In genomic region chrX:623268-623598, GRCh38 we compare ENCODE assay signal across 22 cellular contexts. TPM values are rescaled to one million over a fixed set of nuclear protein-coding genes. Genes with fewer than 3 reads are reported as not detected.
DNase-seq lines count a peak whose midpoint lies in the region; ATAC-seq and TF ChIP-seq lines count a peak whose summit lies in the region.
"Had no signal": no experiment of that assay in that cellular context is flagged by ENCODE, and none has a peak within 500 bp of the region (broad histone marks: within the 10 kb centered on the region; RNA-seq: fewer than 3 reads in every experiment).

No MANE protein-coding gene starts in this region.

- DNase-seq in activated naive CD8-positive, alpha-beta T cell treated with anti-CD3 and anti-CD28 coated beads, Interleukin-2, amount 10 ng/mL, durations not matched to agents 7 days and 5 days, result no peak
- no peak for DNase-seq in activated naive CD8-positive, alpha-beta T cell treated with anti-CD3 and anti-CD28 coated beads, Interleukin-2, amount 50 U/mL, for 24 hours
- DNase-seq in WTC11 (ENCODE audit: low spot score), result no peak
- no peak for DNase-seq in naive thymus-derived CD8-positive, alpha-beta T cell
- no peak for DNase-seq in suprapubic skin (ENCODE audit: low spot score in 2 of 2)
- DNase-seq in colonic mucosa, result no peak
- DNase-seq in DMS53 treated with DMSO at 0.1 percent for 48 hours (lab: John Stamatoyannopoulos, UW; ENCODE audit: unreplicated experiment), result no peak
- DNase-seq: C1 segment of cervical spinal cord; CD8-positive, alpha-beta memory T cell; GDM1; NCI-H1436; NCI-H1930; NCI-H226; NCI-H524; SHP77 had no signal

- peaks cover 71% of the 10 kb centered on the region for H3K27me3 Mint-ChIP-seq in activated naive CD8-positive, alpha-beta T cell treated with anti-CD3 and anti-CD28 coated beads, Interleukin-2, amount 10 ng/mL, durations not matched to agents 7 days and 5 days
- peaks cover 63% of the 10 kb centered on the region for H3K27me3 Mint-ChIP-seq in activated naive CD8-positive, alpha-beta T cell treated with anti-CD3 and anti-CD28 coated beads, Interleukin-2, amount 50 U/mL, for 24 hours
- H3K27me3 Mint-ChIP-seq in WTC11 (ENCODE audit: low read depth), result peaks cover 100% of the 10 kb centered on the region
- peaks cover 44 to 82% (median 74%) of the 10 kb centered on the region in 5 donors for H3K27me3 Mint-ChIP-seq in naive thymus-derived CD8-positive, alpha-beta T cell

- no peaks in the 10 kb centered on the region for H3K36me3 ChIP-seq in suprapubic skin
- H3K36me3 ChIP-seq in colonic mucosa, result no peaks in the 10 kb centered on the region

- no peak for ATAC-seq in activated naive CD8-positive, alpha-beta T cell treated with anti-CD3 and anti-CD28 coated beads, Interleukin-2, amount 10 ng/mL, durations not matched to agents 7 days and 5 days (ENCODE audit: low read depth)
- no peak for ATAC-seq in activated naive CD8-positive, alpha-beta T cell treated with anti-CD3 and anti-CD28 coated beads, Interleukin-2, amount 50 U/mL, for 24 hours
- ATAC-seq in WTC11, result no peak
- no peak for ATAC-seq in naive thymus-derived CD8-positive, alpha-beta T cell
- no peak for ATAC-seq in GM18909 (IDR thresholded peaks at IDR 0.05; ENCODE audit: poor library complexity, unreplicated experiment)
- ATAC-seq: HCT116 had no signal

- no peak overlapping the region for H3K4me3 Mint-ChIP-seq in activated naive CD8-positive, alpha-beta T cell treated with anti-CD3 and anti-CD28 coated beads, Interleukin-2, amount 10 ng/mL, durations not matched to agents 7 days and 5 days
- H3K4me3 Mint-ChIP-seq in activated naive CD8-positive, alpha-beta T cell treated with anti-CD3 and anti-CD28 coated beads, Interleukin-2, amount 50 U/mL, for 24 hours, result no peak overlapping the region
- H3K4me3 Mint-ChIP-seq in WTC11, result peak overlapping the region; percentile 70
- H3K4me3 Mint-ChIP-seq in naive thymus-derived CD8-positive, alpha-beta T cell, result peak overlapping the region in 6 of 10 donors; percentile 1 to 66 (median 36)
- H3K4me3 Mint-ChIP-seq: CD8-positive, alpha-beta memory T cell had no signal

- POLR2A ChIA-PET in activated naive CD8-positive, alpha-beta T cell treated with anti-CD3 and anti-CD28 coated beads, Interleukin-2, amount 10 ng/mL, durations not matched to agents 7 days and 5 days (lab: Charles Lee), result no interaction called here
- POLR2A ChIA-PET in WTC11 (lab: Charles Lee), result no interaction called here
- POLR2A ChIA-PET in naive thymus-derived CD8-positive, alpha-beta T cell (lab: Charles Lee), result no interaction called here

- H3K27ac Mint-ChIP-seq in activated naive CD8-positive, alpha-beta T cell treated with anti-CD3 and anti-CD28 coated beads, Interleukin-2, amount 10 ng/mL, durations not matched to agents 7 days and 5 days, result peak overlapping the region; percentile 13
- H3K27ac Mint-ChIP-seq in activated naive CD8-positive, alpha-beta T cell treated with anti-CD3 and anti-CD28 coated beads, Interleukin-2, amount 50 U/mL, for 24 hours, result no peak overlapping the region
- H3K27ac Mint-ChIP-seq in WTC11, result no peak overlapping the region
- H3K27ac Mint-ChIP-seq in naive thymus-derived CD8-positive, alpha-beta T cell, result peak overlapping the region in 1 of 10 donors; percentile 28
- H3K27ac Mint-ChIP-seq: CD8-positive, alpha-beta memory T cell had no signal

- peaks cover 3% of the 10 kb centered on the region for H3K9me3 Mint-ChIP-seq in activated naive CD8-positive, alpha-beta T cell treated with anti-CD3 and anti-CD28 coated beads, Interleukin-2, amount 10 ng/mL, durations not matched to agents 7 days and 5 days
- peaks cover 7% of the 10 kb centered on the region for H3K9me3 Mint-ChIP-seq in activated naive CD8-positive, alpha-beta T cell treated with anti-CD3 and anti-CD28 coated beads, Interleukin-2, amount 50 U/mL, for 24 hours
- no peaks in the 10 kb centered on the region for H3K9me3 Mint-ChIP-seq in WTC11
- peaks cover 0 to 13% (median 5%) of the 10 kb centered on the region in 9 donors for H3K9me3 Mint-ChIP-seq in naive thymus-derived CD8-positive, alpha-beta T cell

- CTCF ChIA-PET in WTC11 (lab: Charles Lee), result no interaction called here

- peaks cover 5% of the 10 kb centered on the region for H3K4me1 Mint-ChIP-seq in activated naive CD8-positive, alpha-beta T cell treated with anti-CD3 and anti-CD28 coated beads, Interleukin-2, amount 10 ng/mL, durations not matched to agents 7 days and 5 days
- H3K4me1 Mint-ChIP-seq in activated naive CD8-positive, alpha-beta T cell treated with anti-CD3 and anti-CD28 coated beads, Interleukin-2, amount 50 U/mL, for 24 hours, result peaks cover 4% of the 10 kb centered on the region
- peaks cover 63% of the 10 kb centered on the region for H3K4me1 Mint-ChIP-seq in WTC11
- peaks cover 16 to 49% (median 40%) of the 10 kb centered on the region in 4 donors for H3K4me1 Mint-ChIP-seq in naive thymus-derived CD8-positive, alpha-beta T cell

- H3K4me3 ChIP-seq in suprapubic skin, result peak overlapping the region; percentile 29
- no peak overlapping the region for H3K4me3 ChIP-seq in colonic mucosa
- H3K4me3 ChIP-seq: SK-N-MC had no signal

- TF ChIP-seq CTCF in WTC11 (IDR thresholded peaks at IDR 0.05) (no peak), suprapubic skin (IDR thresholded peaks at IDR 0.05) (no peak), colonic mucosa (IDR thresholded peaks at IDR 0.05) (no peak)

- TF ChIP-seq POLR2A in suprapubic skin (IDR thresholded peaks at IDR 0.05), result no peak

- H3K9ac ChIP-seq in colonic mucosa (ENCODE audit: low read depth in 2 of 2, low read length in 2 of 2), result no peak overlapping the region
- H3K9ac ChIP-seq: KMS-11 had no signal

- 8% methylated on average over 6 of the region's 6 CpGs for WGBS in suprapubic skin

- H3K36me3 Mint-ChIP-seq in activated naive CD8-positive, alpha-beta T cell treated with anti-CD3 and anti-CD28 coated beads, Interleukin-2, amount 10 ng/mL, durations not matched to agents 7 days and 5 days, result peaks cover 1% of the 10 kb centered on the region
- no peaks in the 10 kb centered on the region for H3K36me3 Mint-ChIP-seq in activated naive CD8-positive, alpha-beta T cell treated with anti-CD3 and anti-CD28 coated beads, Interleukin-2, amount 50 U/mL, for 24 hours (ENCODE audit: low read depth)
- peaks cover 19% of the 10 kb centered on the region for H3K36me3 Mint-ChIP-seq in WTC11
- H3K36me3 Mint-ChIP-seq in naive thymus-derived CD8-positive, alpha-beta T cell, result peaks cover 0 to 13% (median 8%) of the 10 kb centered on the region in 3 donors
- H3K36me3 Mint-ChIP-seq: CD8-positive, alpha-beta memory T cell had no signal

- H3K27ac ChIP-seq in suprapubic skin (no peak overlapping the region), colonic mucosa (no peak overlapping the region)
- H3K27ac ChIP-seq: KMS-11, SK-N-MC had no signal

- H3K4me1 ChIP-seq in suprapubic skin, result peaks cover 13% of the 10 kb centered on the region
- no peaks in the 10 kb centered on the region for H3K4me1 ChIP-seq in colonic mucosa

- H3K27me3 ChIP-seq in suprapubic skin (peaks cover 64% of the 10 kb centered on the region), colonic mucosa (peaks cover 4% of the 10 kb centered on the region)

- H3K9me3 ChIP-seq in suprapubic skin (no peaks in the 10 kb centered on the region), colonic mucosa (no peaks in the 10 kb centered on the region)

- intact Hi-C loops in colonic mucosa (cut with DNase I), result no loop called here

- no peak for TF ChIP-seq EP300 in suprapubic skin (IDR thresholded peaks at IDR 0.05)

TF ChIP-seq in WTC11, 78 proteins besides CTCF, POLR2A, EP300 and RAD21:
- TF ChIP-seq ZNF263 (CRISPR knock-in tag; IDR thresholded peaks at IDR 0.05; ENCODE audit: low read depth) (no peak), ZBTB21 (CRISPR knock-in tag; IDR thresholded peaks at IDR 0.05; ENCODE audit: borderline replicate concordance) (no peak), ZSCAN18 (CRISPR knock-in tag; IDR thresholded peaks at IDR 0.05) (no peak), ZNF219 (CRISPR knock-in tag; IDR thresholded peaks at IDR 0.05; ENCODE audit: borderline replicate concordance) (no peak), RELA (CRISPR knock-in tag; IDR thresholded peaks at IDR 0.05; ENCODE audit: borderline replicate concordance) (no peak), ZNF512 (CRISPR knock-in tag; IDR thresholded peaks at IDR 0.05; ENCODE audit: borderline replicate concordance) (0 out of 2 replicates have a peak, but pooled peaks have one; percentile 78), FOXK1 (CRISPR knock-in tag; IDR thresholded peaks at IDR 0.05) (no peak)

RNA-seq across cellular contexts. Expression of gene SHOX, which starts 7.4 kb away (rescaled TPM):
- total RNA-seq in activated naive CD8-positive, alpha-beta T cell treated with anti-CD3 and anti-CD28 coated beads, Interleukin-2, amount 10 ng/mL, durations not matched to agents 7 days and 5 days, result not detected
- total RNA-seq in WTC11 (2021) (0.09 to 0.14 TPM in 2 of 3 replicates, not detected in the other), suprapubic skin (under 1 TPM in 3 of 4 donors, not detected in 1; 0.16 to 0.32 (median 0.23) TPM), colonic mucosa (under 1 TPM; 0.11 to 0.12 TPM)
- total RNA-seq in naive thymus-derived CD8-positive, alpha-beta T cell, result not detected
- polyA plus RNA-seq in naive thymus-derived CD8-positive, alpha-beta T cell, result not detected
- total RNA-seq: A673; CD8-positive, alpha-beta memory T cell; Daoy; RPMI7951 had no signal
- polyA plus RNA-seq: CD8-positive, alpha-beta memory T cell had no signal

Comparison
In these comparisons a context has a peak if more than half of its experiments do, and no peak if none do; other contexts are left out.
1. H3K4me3 Mint-ChIP-seq: peak in WTC11 (single experiment) and naive thymus-derived CD8-positive, alpha-beta T cell (6 of 10); none in activated naive CD8-positive, alpha-beta T cell treated with anti-CD3 and anti-CD28 coated beads, Interleukin-2, amount 10 ng/mL, durations not matched to agents 7 days and 5 days (single experiment) and activated naive CD8-positive, alpha-beta T cell treated with anti-CD3 and anti-CD28 coated beads, Interleukin-2, amount 50 U/mL, for 24 hours (single experiment).